In the genomic region with DNA sequence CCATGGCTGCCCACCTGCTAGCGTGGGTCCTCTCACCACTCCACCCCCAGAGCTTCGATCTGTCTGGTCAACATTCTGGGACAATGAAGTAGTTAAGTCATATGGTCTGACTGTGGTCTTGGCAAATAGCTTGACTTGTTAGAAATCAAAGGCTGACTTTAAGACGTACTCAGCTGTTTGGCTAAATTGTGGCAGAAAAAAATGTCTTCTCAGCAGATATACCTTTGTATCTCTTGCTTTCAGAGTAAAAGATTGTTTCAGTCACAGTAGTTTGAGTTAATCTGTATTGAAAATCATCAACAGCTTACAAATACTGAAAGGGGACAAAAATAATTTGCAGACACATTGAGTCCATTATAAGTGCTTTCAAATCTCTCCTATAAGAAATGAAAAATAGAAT, we compare ENCODE assay signal across 18 cellular contexts.
"Had no signal": no experiment of that assay in that cellular context is flagged by ENCODE, and none has a peak within 500 bp of the region (broad histone marks: within the 10 kb centered on the region; RNA-seq: fewer than 3 reads in every experiment).

No MANE protein-coding gene starts in this region.

- H3K36me3 Mint-ChIP-seq: natural killer cell had no signal

- DNase-seq: activated CD4-positive, alpha-beta T cell treated with anti-CD3 and anti-CD28 coated beads, Interleukin-2, amount 50 U/mL, for 48 hours; activated naive CD4-positive, alpha-beta T cell treated with anti-CD3 and anti-CD28 coated beads, Interleukin-2, amount 50 U/mL, for 16 hours; amygdala; body of pancreas; caudate nucleus; hippocampal formation; mammary epithelial cell; natural killer cell; stimulated activated CD4-positive, alpha-beta T cell treated with anti-CD3 and anti-CD28 coated beads, Interleukin-15, amount 100 ng/mL, for 24 hours; stimulated activated CD4-positive, alpha-beta T cell treated with anti-CD3 and anti-CD28 coated beads, Interleukin-4, amount 100 ng/mL, for 4 hours; stimulated activated CD8-positive, alpha-beta memory T cell treated with anti-CD3 and anti-CD28 coated beads, Interleukin-4, amount 100 ng/mL, for 48 hours; stomach; testis; upper lobe of left lung had no signal

- H3K36me3 ChIP-seq: stomach, upper lobe of left lung had no signal

- H3K4me3 ChIP-seq: body of pancreas, stomach, testis, upper lobe of left lung had no signal

- FAIRE-seq: colon, endometrium, keratinocyte had no signal

- H3K27me3 ChIP-seq: body of pancreas, stomach, testis, upper lobe of left lung had no signal

- H3K9me3 Mint-ChIP-seq: natural killer cell had no signal

- ATAC-seq: body of pancreas, left lobe of liver, natural killer cell had no signal

- H3K9me3 ChIP-seq: body of pancreas, stomach, testis, upper lobe of left lung had no signal

- H3K4me3 Mint-ChIP-seq: natural killer cell had no signal

- H3K27ac ChIP-seq: body of pancreas, stomach, testis had no signal
